ENCODE assay signal across 10 cellular contexts in the genomic region with DNA sequence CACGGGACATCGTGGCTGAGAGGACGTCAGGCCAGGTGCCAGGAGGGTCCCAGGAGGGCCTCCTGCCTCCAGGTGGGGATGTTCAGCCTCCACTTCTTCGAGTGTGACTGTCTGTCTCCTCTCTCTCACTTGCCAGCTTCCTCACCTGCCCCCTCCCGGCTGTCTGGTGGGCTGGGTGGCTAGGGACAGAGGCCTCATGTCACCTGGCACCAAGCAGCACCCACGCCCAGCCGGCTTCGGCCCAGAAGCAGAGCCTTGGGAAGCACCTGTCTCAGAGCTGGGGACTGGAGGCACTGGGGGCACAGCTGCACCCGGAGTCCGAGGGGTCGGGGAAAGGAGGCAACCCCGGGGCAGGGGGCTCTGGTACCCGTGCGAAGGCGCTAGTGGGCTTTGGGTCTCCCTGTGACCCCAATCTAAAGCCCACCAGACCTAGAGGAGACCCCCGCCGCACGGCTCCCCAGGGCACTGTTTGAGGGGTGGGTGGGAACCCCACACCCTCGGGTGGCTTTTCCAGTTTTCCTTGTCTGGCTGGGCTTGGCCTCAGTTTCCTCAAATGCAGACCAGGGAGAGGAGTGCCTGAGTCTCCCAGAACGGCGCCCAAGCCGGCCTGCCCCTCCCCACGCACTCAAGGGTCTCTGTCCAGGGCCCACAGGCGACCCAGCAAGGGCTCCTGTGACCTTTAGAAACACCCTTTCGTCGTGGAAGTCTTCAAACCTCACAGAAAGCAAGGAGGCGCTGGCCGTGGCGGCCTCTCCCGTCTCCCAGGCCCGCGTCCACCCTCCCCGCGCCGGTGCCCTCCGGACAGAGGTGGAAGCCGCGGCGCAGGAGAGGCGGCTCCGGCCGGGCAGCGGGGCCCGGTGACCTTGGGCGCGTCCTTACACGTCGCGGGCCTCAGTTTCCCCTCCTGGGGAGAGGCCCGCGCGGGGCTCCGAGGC. TPM values are rescaled to one million over a fixed set of nuclear protein-coding genes. Genes with fewer than 3 reads are reported as not detected.
A peak's percentile ranks its signal among the peaks of the same experiment; 100 is the strongest.
DNase-seq lines count a peak whose midpoint lies in the region; ATAC-seq, FAIRE-seq and TF ChIP-seq lines count a peak whose summit lies in the region.
"Had no signal": no experiment of that assay in that cellular context is flagged by ENCODE, and none has a peak within 500 bp of the region (broad histone marks: within the 10 kb centered on the region; RNA-seq: fewer than 3 reads in every experiment).

No MANE protein-coding gene starts in this region.

- DNase-seq in DMS153 (lab: John Stamatoyannopoulos, UW), result peak; percentile 18
- DNase-seq in DMS153 treated with DMSO at 0.1 percent for 48 hours (lab: John Stamatoyannopoulos, UW; ENCODE audit: unreplicated experiment), result no peak
- peak; percentile 83 for DNase-seq in NCI-H1105 treated with DMSO at 0.1 percent for 48 hours (lab: John Stamatoyannopoulos, UW)
- DNase-seq in astrocyte (ENCODE audit: low read depth), result no peak
- DNase-seq in neural crest cell (ENCODE audit: low read depth, low spot score), result no peak
- no peak for DNase-seq in progenitor cell of endocrine pancreas (ENCODE audit: low spot score, unreplicated experiment)
- DNase-seq in 8988T, result no peak

- no peak overlapping the region for H3K4me3 ChIP-seq in astrocyte (ENCODE audit: insufficient read depth, low read depth, low read length)

- H3K9me3 ChIP-seq in astrocyte (ENCODE audit: insufficient read depth, low read depth, low read length), result no peaks in the 10 kb centered on the region

- no peaks in the 10 kb centered on the region for H3K79me2 ChIP-seq in astrocyte (ENCODE audit: insufficient read depth, low read length)

- peak overlapping the region; percentile 50 for H3K4me2 ChIP-seq in astrocyte (ENCODE audit: low read length)

- peaks cover 21% of the 10 kb centered on the region for H3K27me3 Mint-ChIP-seq in astrocyte (ENCODE audit: low read depth, unreplicated experiment)
- peaks cover 66% of the 10 kb centered on the region for H3K27me3 Mint-ChIP-seq in neural crest cell (ENCODE audit: low read depth)
- H3K27me3 Mint-ChIP-seq in progenitor cell of endocrine pancreas, result peaks cover 34% of the 10 kb centered on the region

- no peak overlapping the region for H3K27ac ChIP-seq in astrocyte (ENCODE audit: low read depth, low read length)

- no peak overlapping the region for H3K9ac ChIP-seq in astrocyte (ENCODE audit: low read length)

- H3K36me3 Mint-ChIP-seq in astrocyte (ENCODE audit: low read depth, unreplicated experiment), result peaks cover under 1% of the 10 kb centered on the region
- H3K36me3 Mint-ChIP-seq in neural crest cell (ENCODE audit: low read depth), result no peaks in the 10 kb centered on the region
- no peaks in the 10 kb centered on the region for H3K36me3 Mint-ChIP-seq in progenitor cell of endocrine pancreas (ENCODE audit: insufficient read depth)

- no peaks in the 10 kb centered on the region for H3K27me3 ChIP-seq in astrocyte (ENCODE audit: insufficient read depth, low read length)

- no peaks in the 10 kb centered on the region for H3K36me3 ChIP-seq in astrocyte (ENCODE audit: insufficient read depth, low read length)

- H3K4me3 Mint-ChIP-seq in astrocyte (ENCODE audit: unreplicated experiment) (peak overlapping the region; percentile 57), neural crest cell (peak overlapping the region; percentile 62), progenitor cell of endocrine pancreas (ENCODE audit: low read depth) (no peak overlapping the region)

- no peaks in the 10 kb centered on the region for H3K9me3 Mint-ChIP-seq in astrocyte (ENCODE audit: unreplicated experiment)
- H3K9me3 Mint-ChIP-seq in neural crest cell, result no peaks in the 10 kb centered on the region
- no peaks in the 10 kb centered on the region for H3K9me3 Mint-ChIP-seq in progenitor cell of endocrine pancreas (ENCODE audit: low read depth)

- H3K4me1 ChIP-seq in astrocyte (ENCODE audit: insufficient read depth, low read length), result peaks cover 31% of the 10 kb centered on the region

- H3K27ac Mint-ChIP-seq in astrocyte (ENCODE audit: unreplicated experiment), result no peak overlapping the region
- no peak overlapping the region for H3K27ac Mint-ChIP-seq in neural crest cell (ENCODE audit: unreplicated experiment)
- no peak overlapping the region for H3K27ac Mint-ChIP-seq in progenitor cell of endocrine pancreas

- H4K20me1 ChIP-seq in astrocyte (ENCODE audit: insufficient read depth, low read length), result peaks cover 55% of the 10 kb centered on the region

- TF ChIP-seq CTCF in astrocyte (IDR thresholded peaks at IDR 0.05; ENCODE audit: insufficient read depth, low read depth, low read length) (no peak), neural crest cell (conservative IDR thresholded peaks at IDR 0.05) (no peak), progenitor cell of endocrine pancreas (IDR thresholded peaks at IDR 0.05; ENCODE audit: unreplicated experiment) (no peak)

- FAIRE-seq in astrocyte (lab: Jason Lieb, UNC), result no peak

- H3K4me1 Mint-ChIP-seq in astrocyte (ENCODE audit: low read depth, unreplicated experiment), result peaks cover 9% of the 10 kb centered on the region
- H3K4me1 Mint-ChIP-seq in neural crest cell, result peaks cover 4% of the 10 kb centered on the region
- H3K4me1 Mint-ChIP-seq in progenitor cell of endocrine pancreas (ENCODE audit: low read depth), result peaks cover 2% of the 10 kb centered on the region

- ATAC-seq in GM21526 (IDR thresholded peaks at IDR 0.05; ENCODE audit: low FRiP score, unreplicated experiment), result no peak

- H2AFZ ChIP-seq in astrocyte (ENCODE audit: low read depth, low read length), result no peak overlapping the region

RNA-seq across cellular contexts. Expression of a gene that starts 0.7 kb away (rescaled TPM):
- 4.8 and 5.5 TPM in 2 replicates for total RNA-seq in astrocyte
- 0.71 and 0.84 TPM in 2 replicates for total RNA-seq in neural crest cell
- total RNA-seq in progenitor cell of endocrine pancreas, result 0.34 and 0.47 TPM in 2 replicates

RNA-seq across cellular contexts. Expression of a gene that starts 16.6 kb away (rescaled TPM):
- 807 and 871 TPM in 2 replicates for total RNA-seq in astrocyte
- total RNA-seq in neural crest cell, result 564 and 613 TPM in 2 replicates
- total RNA-seq in progenitor cell of endocrine pancreas, result 464 and 472 TPM in 2 replicates

RNA-seq across cellular contexts. Expression of a gene that starts 44.3 kb away (rescaled TPM):
- total RNA-seq in astrocyte (43.4 and 45.3 TPM in 2 replicates), neural crest cell (69.7 and 71.1 TPM in 2 replicates), progenitor cell of endocrine pancreas (62.9 and 68.4 TPM in 2 replicates)

RNA-seq across cellular contexts. Expression of a gene that starts 45.2 kb away (rescaled TPM):
- total RNA-seq in astrocyte (0.70 and 0.75 TPM in 2 replicates), neural crest cell (not detected in 2 replicates), progenitor cell of endocrine pancreas (0.31 TPM in 1 of 2 replicates, not detected in the other)
- total RNA-seq: glomerular endothelial cell, LHCN-M2 had no signal

RNA-seq across cellular contexts. Expression of a gene that starts 50.7 kb away (rescaled TPM):
- total RNA-seq in astrocyte (0.25 TPM in 1 of 2 replicates, not detected in the other), neural crest cell (0.51 and 0.84 TPM in 2 replicates), progenitor cell of endocrine pancreas (0.43 and 0.49 TPM in 2 replicates)
- total RNA-seq: LHCN-M2 had no signal

Comparison
In these comparisons a context has a peak if more than half of its experiments do, and no peak if none do; other contexts are left out.
1. DNase-seq: peak in DMS153 (single experiment) and NCI-H1105 treated with DMSO at 0.1 percent for 48 hours (single experiment); none in DMS153 treated with DMSO at 0.1 percent for 48 hours (single experiment), astrocyte (single experiment), neural crest cell (single experiment), progenitor cell of endocrine pancreas (single experiment) and 8988T (single experiment).